Comparison of ENCODE assay signal across 1 cellular context in genomic region chr10:53395449-53395848, GRCh38.
TF ChIP-seq lines count a peak whose summit lies in the region.

No MANE protein-coding gene starts in this region.

TF ChIP-seq in GM23338, 12 proteins besides CTCF, POLR2A, EP300 and RAD21:
- TF ChIP-seq ZNF462 (CRISPR knock-in tag; IDR thresholded peaks at IDR 0.05) (0 out of 2 replicates have a peak, but pooled peaks have one; percentile 11), REST (IDR thresholded peaks at IDR 0.05; ENCODE audit: unreplicated experiment) (no peak), ZNF114 (CRISPR knock-in tag; IDR thresholded peaks at IDR 0.05) (peak; percentile 82; the same call in 1 of the 2 replicates), EZH2 (IDR thresholded peaks at IDR 0.05; ENCODE audit: low read depth, unreplicated experiment) (no peak)
